Comparison of ENCODE assay signal across 1 cellular context in the genomic region with DNA sequence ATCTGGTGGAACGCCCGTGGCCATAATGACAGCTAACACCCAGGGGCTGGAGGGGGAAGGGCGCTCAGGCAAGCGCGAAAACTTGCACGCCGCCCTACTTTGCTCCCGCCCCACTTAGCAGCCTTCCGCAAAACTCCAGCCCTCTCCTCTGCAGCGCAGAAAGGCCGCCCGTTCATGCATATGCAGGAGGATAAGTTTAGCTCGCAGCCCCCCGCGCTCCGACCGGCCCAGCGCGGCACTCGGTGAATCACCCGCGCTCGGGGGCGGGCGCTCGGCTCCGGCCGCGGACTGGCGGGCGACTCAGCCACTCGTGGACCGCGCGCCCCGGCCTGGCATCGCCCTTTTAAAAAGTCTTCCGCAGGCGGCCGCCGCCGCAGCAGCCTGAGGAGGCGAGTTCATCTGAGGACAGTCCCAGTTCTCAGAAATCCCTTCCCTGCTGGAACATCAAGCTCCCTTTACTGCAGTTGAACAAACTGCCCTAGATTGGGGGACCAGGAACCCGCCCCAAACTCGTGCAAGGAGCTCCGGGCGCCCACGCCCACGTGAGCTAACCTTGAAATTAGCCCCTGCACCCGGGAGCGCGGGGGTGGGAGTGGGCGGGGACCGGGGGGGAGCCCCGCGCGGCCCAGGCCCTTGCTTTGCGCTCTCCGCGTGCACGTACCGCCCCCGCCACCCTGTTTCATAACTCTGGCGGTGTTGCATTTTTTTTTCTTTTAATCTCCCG.
TF ChIP-seq lines count a peak whose summit lies in the region.

No MANE protein-coding gene starts in this region.

TF ChIP-seq in GM23338, 12 proteins besides CTCF, POLR2A, EP300 and RAD21:
- TF ChIP-seq, protein P1, sequence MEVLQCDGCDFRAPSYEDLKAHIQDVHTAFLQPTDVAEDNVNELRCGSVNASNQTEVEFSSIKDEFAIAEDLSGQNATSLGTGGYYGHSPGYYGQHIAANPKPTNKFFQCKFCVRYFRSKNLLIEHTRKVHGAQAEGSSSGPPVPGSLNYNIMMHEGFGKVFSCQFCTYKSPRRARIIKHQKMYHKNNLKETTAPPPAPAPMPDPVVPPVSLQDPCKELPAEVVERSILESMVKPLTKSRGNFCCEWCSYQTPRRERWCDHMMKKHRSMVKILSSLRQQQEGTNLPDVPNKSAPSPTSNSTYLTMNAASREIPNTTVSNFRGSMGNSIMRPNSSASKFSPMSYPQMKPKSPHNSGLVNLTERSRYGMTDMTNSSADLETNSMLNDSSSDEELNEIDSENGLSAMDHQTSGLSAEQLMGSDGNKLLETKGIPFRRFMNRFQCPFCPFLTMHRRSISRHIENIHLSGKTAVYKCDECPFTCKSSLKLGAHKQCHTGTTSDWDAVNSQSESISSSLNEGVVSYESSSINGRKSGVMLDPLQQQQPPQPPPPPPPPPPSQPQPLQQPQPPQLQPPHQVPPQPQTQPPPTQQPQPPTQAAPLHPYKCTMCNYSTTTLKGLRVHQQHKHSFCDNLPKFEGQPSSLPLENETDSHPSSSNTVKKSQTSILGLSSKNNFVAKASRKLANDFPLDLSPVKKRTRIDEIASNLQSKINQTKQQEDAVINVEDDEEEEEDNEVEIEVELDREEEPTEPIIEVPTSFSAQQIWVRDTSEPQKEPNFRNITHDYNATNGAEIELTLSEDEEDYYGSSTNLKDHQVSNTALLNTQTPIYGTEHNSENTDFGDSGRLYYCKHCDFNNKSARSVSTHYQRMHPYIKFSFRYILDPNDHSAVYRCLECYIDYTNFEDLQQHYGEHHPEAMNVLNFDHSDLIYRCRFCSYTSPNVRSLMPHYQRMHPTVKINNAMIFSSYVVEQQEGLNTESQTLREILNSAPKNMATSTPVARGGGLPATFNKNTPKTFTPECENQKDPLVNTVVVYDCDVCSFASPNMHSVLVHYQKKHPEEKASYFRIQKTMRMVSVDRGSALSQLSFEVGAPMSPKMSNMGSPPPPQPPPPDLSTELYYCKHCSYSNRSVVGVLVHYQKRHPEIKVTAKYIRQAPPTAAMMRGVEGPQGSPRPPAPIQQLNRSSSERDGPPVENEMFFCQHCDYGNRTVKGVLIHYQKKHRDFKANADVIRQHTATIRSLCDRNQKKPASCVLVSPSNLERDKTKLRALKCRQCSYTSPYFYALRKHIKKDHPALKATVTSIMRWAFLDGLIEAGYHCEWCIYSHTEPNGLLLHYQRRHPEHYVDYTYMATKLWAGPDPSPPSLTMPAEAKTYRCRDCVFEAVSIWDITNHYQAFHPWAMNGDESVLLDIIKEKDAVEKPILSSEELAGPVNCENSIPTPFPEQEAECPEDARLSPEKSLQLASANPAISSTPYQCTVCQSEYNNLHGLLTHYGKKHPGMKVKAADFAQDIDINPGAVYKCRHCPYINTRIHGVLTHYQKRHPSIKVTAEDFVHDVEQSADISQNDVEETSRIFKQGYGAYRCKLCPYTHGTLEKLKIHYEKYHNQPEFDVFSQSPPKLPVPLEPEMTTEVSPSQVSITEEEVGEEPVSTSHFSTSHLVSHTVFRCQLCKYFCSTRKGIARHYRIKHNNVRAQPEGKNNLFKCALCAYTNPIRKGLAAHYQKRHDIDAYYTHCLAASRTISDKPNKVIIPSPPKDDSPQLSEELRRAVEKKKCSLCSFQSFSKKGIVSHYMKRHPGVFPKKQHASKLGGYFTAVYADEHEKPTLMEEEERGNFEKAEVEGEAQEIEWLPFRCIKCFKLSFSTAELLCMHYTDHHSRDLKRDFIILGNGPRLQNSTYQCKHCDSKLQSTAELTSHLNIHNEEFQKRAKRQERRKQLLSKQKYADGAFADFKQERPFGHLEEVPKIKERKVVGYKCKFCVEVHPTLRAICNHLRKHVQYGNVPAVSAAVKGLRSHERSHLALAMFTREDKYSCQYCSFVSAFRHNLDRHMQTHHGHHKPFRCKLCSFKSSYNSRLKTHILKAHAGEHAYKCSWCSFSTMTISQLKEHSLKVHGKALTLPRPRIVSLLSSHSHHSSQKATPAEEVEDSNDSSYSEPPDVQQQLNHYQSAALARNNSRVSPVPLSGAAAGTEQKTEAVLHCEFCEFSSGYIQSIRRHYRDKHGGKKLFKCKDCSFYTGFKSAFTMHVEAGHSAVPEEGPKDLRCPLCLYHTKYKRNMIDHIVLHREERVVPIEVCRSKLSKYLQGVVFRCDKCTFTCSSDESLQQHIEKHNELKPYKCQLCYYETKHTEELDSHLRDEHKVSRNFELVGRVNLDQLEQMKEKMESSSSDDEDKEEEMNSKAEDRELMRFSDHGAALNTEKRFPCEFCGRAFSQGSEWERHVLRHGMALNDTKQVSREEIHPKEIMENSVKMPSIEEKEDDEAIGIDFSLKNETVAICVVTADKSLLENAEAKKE (CRISPR knock-in tag; IDR thresholded peaks at IDR 0.05) = no peak
- TF ChIP-seq EZH2 (IDR thresholded peaks at IDR 0.05; ENCODE audit: low read depth, unreplicated experiment) (no peak), POLR2AphosphoS5 (IDR thresholded peaks at IDR 0.05; ENCODE audit: low read depth) (no peak), EZH2phosphoT487 (IDR thresholded peaks at IDR 0.05; ENCODE audit: unreplicated experiment) (no peak), STAT1 (IDR thresholded peaks at IDR 0.05; ENCODE audit: unreplicated experiment) (no peak), JUNB (IDR thresholded peaks at IDR 0.05; ENCODE audit: unreplicated experiment) (no peak), ZNF114 (CRISPR knock-in tag; IDR thresholded peaks at IDR 0.05) (no peak)
